Comparison of ENCODE assay signal across 10 cellular contexts in the genomic region with DNA sequence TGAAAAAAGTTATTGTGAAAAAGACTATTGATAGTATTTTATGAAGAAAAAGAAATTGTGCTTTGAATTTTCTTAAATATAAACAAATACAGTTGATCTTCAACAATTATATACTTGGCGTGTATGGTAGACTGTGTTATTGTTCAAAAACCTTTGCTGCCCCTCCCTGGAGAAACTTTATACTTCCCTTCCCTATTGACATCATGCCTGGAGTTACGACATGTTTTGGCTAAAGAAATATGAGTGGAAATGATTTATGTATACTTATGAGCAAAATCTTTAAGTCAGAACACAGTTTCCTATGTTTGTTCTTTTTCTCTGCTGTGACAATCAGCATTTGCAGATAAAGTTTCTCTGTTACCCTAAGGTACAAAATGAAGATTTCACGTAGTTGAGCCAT.
DNase-seq lines count a peak whose midpoint lies in the region; ATAC-seq and TF ChIP-seq lines count a peak whose summit lies in the region.
"Had no signal": no experiment of that assay in that cellular context is flagged by ENCODE, and none has a peak within 500 bp of the region (broad histone marks: within the 10 kb centered on the region; RNA-seq: fewer than 3 reads in every experiment).

No MANE protein-coding gene starts in this region.

- H3K27ac Mint-ChIP-seq in activated naive CD4-positive, alpha-beta T cell treated with anti-CD3 and anti-CD28 coated beads for 36 hours, result no peak overlapping the region
- H3K27ac Mint-ChIP-seq: CD4-positive, CD25-positive, alpha-beta regulatory T cell; nephron progenitor cell had no signal

- CTCF ChIA-PET in activated naive CD4-positive, alpha-beta T cell treated with anti-CD3 and anti-CD28 coated beads for 36 hours (lab: Charles Lee), result no interaction called here

- WGBS in aorta, 2 donors, result 2 to 11% methylated on average over 3 of the region's 3 CpGs

- H3K4me3 ChIP-seq in right atrium auricular region (no peak overlapping the region), brain microvascular endothelial cell (ENCODE audit: low read depth, low read length) (no peak overlapping the region), aorta (ENCODE audit: low read length in 2 of 2) (peak overlapping the region in 1 of 2 donors; percentile 26)

- no peaks in the 10 kb centered on the region for H3K4me1 ChIP-seq in right atrium auricular region
- no peaks in the 10 kb centered on the region for H3K4me1 ChIP-seq in aorta (ENCODE audit: control insufficient read depth in 1 of 2, insufficient read depth in 2 of 2, low read length in 2 of 2)

- no peaks in the 10 kb centered on the region for H3K27me3 Mint-ChIP-seq in activated naive CD4-positive, alpha-beta T cell treated with anti-CD3 and anti-CD28 coated beads for 36 hours (ENCODE audit: low read depth)
- H3K27me3 Mint-ChIP-seq: CD4-positive, CD25-positive, alpha-beta regulatory T cell had no signal

- H3K9me3 ChIP-seq in right atrium auricular region (no peaks in the 10 kb centered on the region), aorta (ENCODE audit: control insufficient read depth, low read length) (no peaks in the 10 kb centered on the region)

- H3K27me3 ChIP-seq in right atrium auricular region (no peaks in the 10 kb centered on the region), brain microvascular endothelial cell (replicated peaks) (no peaks in the 10 kb centered on the region), aorta (ENCODE audit: control insufficient read depth in 1 of 2, insufficient read depth in 2 of 2, low read length in 1 of 2) (no peaks in the 10 kb centered on the region)

- ATAC-seq in Right ventricle myocardium superior (ENCODE audit: poor library complexity), result peak; percentile 82
- ATAC-seq in aorta (ENCODE audit: low FRiP score), result peak; percentile 88
- ATAC-seq in GM18498 (IDR thresholded peaks at IDR 0.05; ENCODE audit: unreplicated experiment), result no peak
- ATAC-seq in HG03432 (IDR thresholded peaks at IDR 0.05; ENCODE audit: unreplicated experiment), result no peak

- H3K27ac ChIP-seq in right atrium auricular region (no peak overlapping the region), brain microvascular endothelial cell (no peak overlapping the region), aorta (ENCODE audit: low read depth in 1 of 2, low read length in 2 of 2) (no peak overlapping the region)

- peaks cover 3% of the 10 kb centered on the region for H3K9me3 Mint-ChIP-seq in activated naive CD4-positive, alpha-beta T cell treated with anti-CD3 and anti-CD28 coated beads for 36 hours
- H3K9me3 Mint-ChIP-seq: CD4-positive, CD25-positive, alpha-beta regulatory T cell had no signal

- H3K4me1 Mint-ChIP-seq in activated naive CD4-positive, alpha-beta T cell treated with anti-CD3 and anti-CD28 coated beads for 36 hours (ENCODE audit: low read depth), result no peaks in the 10 kb centered on the region
- H3K4me1 Mint-ChIP-seq: CD4-positive, CD25-positive, alpha-beta regulatory T cell; nephron progenitor cell had no signal

- no peak overlapping the region for H3K4me3 Mint-ChIP-seq in activated naive CD4-positive, alpha-beta T cell treated with anti-CD3 and anti-CD28 coated beads for 36 hours
- H3K4me3 Mint-ChIP-seq: CD4-positive, CD25-positive, alpha-beta regulatory T cell; nephron progenitor cell had no signal

- TF ChIP-seq CTCF in right atrium auricular region (IDR thresholded peaks at IDR 0.05) (peak in 1 of 2 donors; percentile 55), brain microvascular endothelial cell (IDR thresholded peaks at IDR 0.05; ENCODE audit: low read depth, low read length, missing control alignments) (peak; percentile 32)

- DNase-seq in Right ventricle myocardium superior, result no peak
- no peak for DNase-seq in right atrium auricular region (ENCODE audit: low spot score)
- peak; percentile 59 for DNase-seq in brain microvascular endothelial cell
- DNase-seq in iris pigment epithelial cell (ENCODE audit: low read depth), result peak; percentile 91
- no peak for DNase-seq in aorta
- DNase-seq in activated naive CD4-positive, alpha-beta T cell treated with anti-CD3 and anti-CD28 coated beads for 36 hours, result no peak
- DNase-seq: CD4-positive, CD25-positive, alpha-beta regulatory T cell; nephron progenitor cell had no signal

- no peaks in the 10 kb centered on the region for H3K36me3 Mint-ChIP-seq in activated naive CD4-positive, alpha-beta T cell treated with anti-CD3 and anti-CD28 coated beads for 36 hours (ENCODE audit: low read depth)
- H3K36me3 Mint-ChIP-seq: CD4-positive, CD25-positive, alpha-beta regulatory T cell had no signal

- intact Hi-C loops in Right ventricle myocardium superior (cut with DNase I) (no loop called here), aorta (cut with DNase I) (loop anchor here (1.0 to 5.0 kb wide), 2 partner anchors 339 to 342 kb away; no protein-coding TSS in a partner anchor)
- intact Hi-C loops in activated naive CD4-positive, alpha-beta T cell treated with anti-CD3 and anti-CD28 coated beads for 36 hours (cut with micrococcal nuclease), result no loop called here

- no peaks in the 10 kb centered on the region for H3K36me3 ChIP-seq in right atrium auricular region
- H3K36me3 ChIP-seq in brain microvascular endothelial cell (replicated peaks), result no peaks in the 10 kb centered on the region
- no peaks in the 10 kb centered on the region for H3K36me3 ChIP-seq in aorta (ENCODE audit: control insufficient read depth in 1 of 2, insufficient read depth in 2 of 2, low read length in 1 of 2)

- in situ Hi-C loops in brain microvascular endothelial cell (cut with HindIII; ENCODE audit: low pct_ligation_motif_present, low sequenced_read_pairs), result loop anchor here (25.0 kb wide), 1 partner anchor 344 kb away; no protein-coding TSS in a partner anchor

Comparison
In these comparisons a context has a peak if more than half of its experiments do, and no peak if none do; other contexts are left out.
1. ATAC-seq: peak in Right ventricle myocardium superior (single experiment) and aorta (single experiment); none in GM18498 (single experiment) and HG03432 (single experiment).
2. DNase-seq: peak in brain microvascular endothelial cell (single experiment) and iris pigment epithelial cell (single experiment); none in Right ventricle myocardium superior (single experiment), right atrium auricular region (single experiment), aorta (0 of 2) and activated naive CD4-positive, alpha-beta T cell treated with anti-CD3 and anti-CD28 coated beads for 36 hours (single experiment).
3. intact Hi-C loops: an anchor here in aorta (1.0 to 5.0 kb wide); none called in Right ventricle myocardium superior and activated naive CD4-positive, alpha-beta T cell treated with anti-CD3 and anti-CD28 coated beads for 36 hours.